In the genomic region with DNA sequence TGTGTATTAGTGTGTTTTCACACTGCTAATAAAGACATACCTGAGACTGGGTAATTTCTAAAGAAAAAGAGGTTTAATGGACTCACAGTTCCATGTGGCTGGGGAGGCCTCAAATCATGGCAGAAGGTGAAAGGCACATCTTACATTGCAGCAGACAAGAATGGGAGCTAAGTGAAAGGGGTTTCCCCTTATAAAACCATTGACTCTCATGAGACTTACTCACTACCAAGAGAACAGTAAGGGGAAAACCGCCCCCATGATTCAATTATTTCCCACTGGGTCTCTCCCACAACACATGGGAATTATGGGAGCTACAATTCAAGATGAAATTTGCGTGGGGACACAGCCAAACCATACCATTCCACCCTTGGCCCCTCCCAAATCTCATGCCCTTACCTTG, we compare ENCODE assay signal across 7 cellular contexts.
DNase-seq lines count a peak whose midpoint lies in the region; ATAC-seq, FAIRE-seq and TF ChIP-seq lines count a peak whose summit lies in the region.
"Not testable (repeated sequence)": the region's sequence is repeated elsewhere in the genome, so short reads cannot be mapped to it uniquely, and the experiment has no call there.

No MANE protein-coding gene starts in this region.

- not testable (repeated sequence) for H3K4me2 ChIP-seq in GM12878 (ENCODE audit: control insufficient read depth, insufficient read depth)

- not testable (repeated sequence) for BruUV-seq in GM12878 (replicated peaks; lab: Mats Ljungman, UMichigan)

- H3K79me2 ChIP-seq in GM12878 (ENCODE audit: control insufficient read depth, insufficient read depth, low read length): not testable (repeated sequence)

- POLR2A ChIA-PET in activated CD4-positive, alpha-beta T cell treated with anti-CD3 and anti-CD28 coated beads for 36 hours (lab: Charles Lee); activated CD8-positive, alpha-beta T cell treated with anti-CD3 and anti-CD28 coated beads for 36 hours (lab: Charles Lee): not testable (repeated sequence)
- POLR2A ChIA-PET in GM12878 (lab: Charles Lee): interaction anchor here (0.9 kb wide), 1 partner anchor 12 kb away, joined by 3 read pairs; no protein-coding TSS in a partner anchor

- peak; percentile 9 for DNase-seq in activated CD4-positive, alpha-beta T cell treated with anti-CD3 and anti-CD28 coated beads for 36 hours
- DNase-seq in activated CD8-positive, alpha-beta T cell treated with anti-CD3 and anti-CD28 coated beads for 36 hours: peak; percentile 11
- DNase-seq in activated T-cell treated with anti-CD3 and anti-CD28 coated beads, Interleukin-2, amount 50 U/mL, for 72 hours; activated naive CD4-positive, alpha-beta T cell treated with anti-CD3 and anti-CD28 coated beads, Interleukin-2, amount 50 U/mL, for 72 hours (ENCODE audit: low spot score in 2 of 2); GM12878 (ENCODE audit: low read depth, low spot score); stimulated activated effector memory CD8-positive, alpha-beta T cell treated with anti-CD3 and anti-CD28 coated beads, Interleukin-12 subunit alpha, Interleukin-12 subunit beta, amount 100 ng/mL, for 72 hours (ENCODE audit: low spot score in 2 of 2); stimulated activated naive CD8-positive, alpha-beta T cell treated with anti-CD3 and anti-CD28 coated beads, Interleukin-15, amount 100 ng/mL, for 72 hours: not testable (repeated sequence)

- not testable (repeated sequence) for H4K20me1 ChIP-seq in GM12878 (ENCODE audit: control insufficient read depth, insufficient read depth)

- H2AFZ ChIP-seq in GM12878 (ENCODE audit: control insufficient read depth, low read depth, low read length): not testable (repeated sequence)

- peaks cover 64% of the 10 kb centered on the region for H3K36me3 Mint-ChIP-seq in activated CD4-positive, alpha-beta T cell treated with anti-CD3 and anti-CD28 coated beads for 36 hours (ENCODE audit: low read depth)
- peaks cover 53% of the 10 kb centered on the region for H3K36me3 Mint-ChIP-seq in activated CD8-positive, alpha-beta T cell treated with anti-CD3 and anti-CD28 coated beads for 36 hours (ENCODE audit: low read depth)
- peaks cover 22 to 41% of the 10 kb centered on the region in 2 donors for H3K36me3 Mint-ChIP-seq in activated T-cell treated with anti-CD3 and anti-CD28 coated beads, Interleukin-2, amount 50 U/mL, for 72 hours (ENCODE audit: insufficient read depth in 2 of 2)
- H3K36me3 Mint-ChIP-seq in activated naive CD4-positive, alpha-beta T cell treated with anti-CD3 and anti-CD28 coated beads, Interleukin-2, amount 50 U/mL, for 72 hours: peaks cover 33 to 53% of the 10 kb centered on the region in 2 donors
- peaks cover 22% of the 10 kb centered on the region for H3K36me3 Mint-ChIP-seq in stimulated activated effector memory CD8-positive, alpha-beta T cell treated with anti-CD3 and anti-CD28 coated beads, Interleukin-12 subunit alpha, Interleukin-12 subunit beta, amount 100 ng/mL, for 72 hours

- H3K4me1 ChIP-seq in GM12878 (ENCODE audit: control insufficient read depth, insufficient read depth, low read length): not testable (repeated sequence)

- ATAC-seq in activated CD4-positive, alpha-beta T cell treated with anti-CD3 and anti-CD28 coated beads for 36 hours: peak; percentile 83
- peak; percentile 69 for ATAC-seq in activated CD8-positive, alpha-beta T cell treated with anti-CD3 and anti-CD28 coated beads for 36 hours
- peak; percentile 44 to 53 for ATAC-seq in activated T-cell treated with anti-CD3 and anti-CD28 coated beads, Interleukin-2, amount 50 U/mL, for 72 hours (replicated peaks in 1 of 2)
- ATAC-seq in activated naive CD4-positive, alpha-beta T cell treated with anti-CD3 and anti-CD28 coated beads, Interleukin-2, amount 50 U/mL, for 72 hours: peak; percentile 51 to 94
- ATAC-seq in GM12878: not testable (repeated sequence)
- ATAC-seq in stimulated activated effector memory CD8-positive, alpha-beta T cell treated with anti-CD3 and anti-CD28 coated beads, Interleukin-12 subunit alpha, Interleukin-12 subunit beta, amount 100 ng/mL, for 72 hours: peak; percentile 65
- peak; percentile 79 for ATAC-seq in stimulated activated naive CD8-positive, alpha-beta T cell treated with anti-CD3 and anti-CD28 coated beads, Interleukin-15, amount 100 ng/mL, for 72 hours

- WGBS in GM12878 (ENCODE audit: insufficient coverage, insufficient replicate concordance, low lambda C conversion rate, missing lambda C conversion rate): 22% methylated on average over 2 of the region's 2 CpGs

- SMC1A ChIA-PET in GM12878 (lab: Charles Lee; ENCODE audit: uncharacterized antibody, unreplicated experiment): interaction anchor here (0.8 to 1.1 kb wide), 4 partner anchors 10 to 34 kb away, joined by 3 to 5 read pairs (median 4); no protein-coding TSS in a partner anchor

- TF ChIP-seq RAD21 in GM12878 (IDR thresholded peaks at IDR 0.05; ENCODE audit: insufficient read depth, low read depth, low read length): not testable (repeated sequence)

- H3K9me3 ChIP-seq in GM12878 (replicated peaks; ENCODE audit: control insufficient read depth, insufficient read depth, low read length): peaks cover 16% of the 10 kb centered on the region

- not testable (repeated sequence) for FAIRE-seq in GM12878 (lab: Jason Lieb, UNC)

- H3K4me3 Mint-ChIP-seq in activated CD4-positive, alpha-beta T cell treated with anti-CD3 and anti-CD28 coated beads for 36 hours; activated CD8-positive, alpha-beta T cell treated with anti-CD3 and anti-CD28 coated beads for 36 hours; activated T-cell treated with anti-CD3 and anti-CD28 coated beads, Interleukin-2, amount 50 U/mL, for 72 hours; stimulated activated effector memory CD8-positive, alpha-beta T cell treated with anti-CD3 and anti-CD28 coated beads, Interleukin-12 subunit alpha, Interleukin-12 subunit beta, amount 100 ng/mL, for 72 hours; stimulated activated naive CD8-positive, alpha-beta T cell treated with anti-CD3 and anti-CD28 coated beads, Interleukin-15, amount 100 ng/mL, for 72 hours: not testable (repeated sequence)

- H3K27me3 ChIP-seq in GM12878 (replicated peaks in 1 of 2; ENCODE audit: control insufficient read depth in 2 of 2, insufficient read depth in 2 of 2, low read length in 1 of 2): not testable (repeated sequence)

- H3K9ac ChIP-seq in GM12878 (ENCODE audit: control insufficient read depth, insufficient read depth, low read length): not testable (repeated sequence)

- H3K9me3 Mint-ChIP-seq in activated CD4-positive, alpha-beta T cell treated with anti-CD3 and anti-CD28 coated beads for 36 hours (ENCODE audit: low read depth): peaks cover 14% of the 10 kb centered on the region
- peaks cover 13% of the 10 kb centered on the region for H3K9me3 Mint-ChIP-seq in activated CD8-positive, alpha-beta T cell treated with anti-CD3 and anti-CD28 coated beads for 36 hours
- H3K9me3 Mint-ChIP-seq in activated T-cell treated with anti-CD3 and anti-CD28 coated beads, Interleukin-2, amount 50 U/mL, for 72 hours; stimulated activated effector memory CD8-positive, alpha-beta T cell treated with anti-CD3 and anti-CD28 coated beads, Interleukin-12 subunit alpha, Interleukin-12 subunit beta, amount 100 ng/mL, for 72 hours: not testable (repeated sequence)
- H3K9me3 Mint-ChIP-seq in activated naive CD4-positive, alpha-beta T cell treated with anti-CD3 and anti-CD28 coated beads, Interleukin-2, amount 50 U/mL, for 72 hours: peaks cover 15 to 27% of the 10 kb centered on the region in 2 donors
- peaks cover 14 to 28% of the 10 kb centered on the region in 2 donors for H3K9me3 Mint-ChIP-seq in stimulated activated naive CD8-positive, alpha-beta T cell treated with anti-CD3 and anti-CD28 coated beads, Interleukin-15, amount 100 ng/mL, for 72 hours

- in situ Hi-C loops in GM12878 (cut with MboI): not testable (repeated sequence)

- H3K27ac ChIP-seq in GM12878 (ENCODE audit: control insufficient read depth, insufficient read depth): not testable (repeated sequence)

- H3K27ac Mint-ChIP-seq in activated CD4-positive, alpha-beta T cell treated with anti-CD3 and anti-CD28 coated beads for 36 hours: peak overlapping the region; percentile 39
- H3K27ac Mint-ChIP-seq in activated CD8-positive, alpha-beta T cell treated with anti-CD3 and anti-CD28 coated beads for 36 hours: peak overlapping the region; percentile 68
- peak overlapping the region; percentile 44 for H3K27ac Mint-ChIP-seq in activated T-cell treated with anti-CD3 and anti-CD28 coated beads, Interleukin-2, amount 50 U/mL, for 72 hours
- H3K27ac Mint-ChIP-seq in activated naive CD4-positive, alpha-beta T cell treated with anti-CD3 and anti-CD28 coated beads, Interleukin-2, amount 50 U/mL, for 72 hours; stimulated activated effector memory CD8-positive, alpha-beta T cell treated with anti-CD3 and anti-CD28 coated beads, Interleukin-12 subunit alpha, Interleukin-12 subunit beta, amount 100 ng/mL, for 72 hours; stimulated activated naive CD8-positive, alpha-beta T cell treated with anti-CD3 and anti-CD28 coated beads, Interleukin-15, amount 100 ng/mL, for 72 hours: not testable (repeated sequence)

- H3K36me3 ChIP-seq in GM12878 (ENCODE audit: control insufficient read depth in 2 of 2, insufficient read depth in 2 of 2, low read length in 1 of 2): not testable (repeated sequence)

- TF ChIP-seq EP300 in GM12878 (IDR thresholded peaks at IDR 0.05; ENCODE audit: borderline replicate concordance in 1 of 2, control insufficient read depth in 1 of 2, low read depth in 2 of 2, low read length in 2 of 2): not testable (repeated sequence)

- TF ChIP-seq POLR2A in GM12878 (IDR thresholded peaks at IDR 0.05; ENCODE audit: low read depth, low read length): not testable (repeated sequence)

- CTCF ChIA-PET in activated CD4-positive, alpha-beta T cell treated with anti-CD3 and anti-CD28 coated beads for 36 hours (lab: Charles Lee): interaction anchor here (1.3 to 1.8 kb wide), 3 partner anchors 14 to 143 kb away, joined by 4 to 12 read pairs (median 6); no protein-coding TSS in a partner anchor
- CTCF ChIA-PET in activated CD8-positive, alpha-beta T cell treated with anti-CD3 and anti-CD28 coated beads for 36 hours (lab: Charles Lee): interaction anchor here (0.9 to 2.1 kb wide), 4 partner anchors 29 to 144 kb away, joined by 3 to 8 read pairs (median 4); no protein-coding TSS in a partner anchor
- CTCF ChIA-PET in GM12878 (lab: Yijun Ruan, JAX): interaction anchor here (1.2 to 1.5 kb wide), 3 partner anchors 23 to 143 kb away, joined by 5 read pairs; no protein-coding TSS in a partner anchor

- H3K27me3 Mint-ChIP-seq in activated CD4-positive, alpha-beta T cell treated with anti-CD3 and anti-CD28 coated beads for 36 hours; activated CD8-positive, alpha-beta T cell treated with anti-CD3 and anti-CD28 coated beads for 36 hours; activated T-cell treated with anti-CD3 and anti-CD28 coated beads, Interleukin-2, amount 50 U/mL, for 72 hours (ENCODE audit: low read depth); stimulated activated naive CD8-positive, alpha-beta T cell treated with anti-CD3 and anti-CD28 coated beads, Interleukin-15, amount 100 ng/mL, for 72 hours: not testable (repeated sequence)

- peaks cover 33% of the 10 kb centered on the region for H3K4me1 Mint-ChIP-seq in activated CD4-positive, alpha-beta T cell treated with anti-CD3 and anti-CD28 coated beads for 36 hours
- peaks cover 26% of the 10 kb centered on the region for H3K4me1 Mint-ChIP-seq in activated CD8-positive, alpha-beta T cell treated with anti-CD3 and anti-CD28 coated beads for 36 hours (ENCODE audit: low read depth)
- peaks cover 40% of the 10 kb centered on the region for H3K4me1 Mint-ChIP-seq in activated T-cell treated with anti-CD3 and anti-CD28 coated beads, Interleukin-2, amount 50 U/mL, for 72 hours (ENCODE audit: low read depth)
- peaks cover 33% of the 10 kb centered on the region for H3K4me1 Mint-ChIP-seq in stimulated activated effector memory CD8-positive, alpha-beta T cell treated with anti-CD3 and anti-CD28 coated beads, Interleukin-12 subunit alpha, Interleukin-12 subunit beta, amount 100 ng/mL, for 72 hours
- peaks cover 33% of the 10 kb centered on the region for H3K4me1 Mint-ChIP-seq in stimulated activated naive CD8-positive, alpha-beta T cell treated with anti-CD3 and anti-CD28 coated beads, Interleukin-15, amount 100 ng/mL, for 72 hours

- TF ChIP-seq CTCF in activated CD8-positive, alpha-beta T cell treated with anti-CD3 and anti-CD28 coated beads for 36 hours (IDR thresholded peaks at IDR 0.05); GM12878 (IDR thresholded peaks at IDR 0.05 in 2 of 3, conservative IDR thresholded peaks at IDR 0.05 in 1 of 3; ENCODE audit: control insufficient read depth in 2 of 3, extremely low read depth in 1 of 3, insufficient read depth in 1 of 3, low read depth in 3 of 3, low read length in 3 of 3): not testable (repeated sequence)

- intact Hi-C loops in activated CD4-positive, alpha-beta T cell treated with anti-CD3 and anti-CD28 coated beads for 36 hours (cut with DNase I, micrococcal nuclease); activated CD8-positive, alpha-beta T cell treated with anti-CD3 and anti-CD28 coated beads for 36 hours (cut with micrococcal nuclease); GM12878 (cut with micrococcal nuclease; ENCODE audit: unreplicated experiment): not testable (repeated sequence)

- RAD21 ChIA-PET in GM12878 (lab: Charles Lee; ENCODE audit: unreplicated experiment): interaction anchor here (0.6 to 1.2 kb wide), 3 partner anchors 28 to 117 kb away, joined by 3 to 5 read pairs (median 3); no protein-coding TSS in a partner anchor

- H3K4me3 ChIP-seq in GM12878: not testable (repeated sequence)
